Comparison of ENCODE assay signal across 15 cellular contexts in the genomic region with DNA sequence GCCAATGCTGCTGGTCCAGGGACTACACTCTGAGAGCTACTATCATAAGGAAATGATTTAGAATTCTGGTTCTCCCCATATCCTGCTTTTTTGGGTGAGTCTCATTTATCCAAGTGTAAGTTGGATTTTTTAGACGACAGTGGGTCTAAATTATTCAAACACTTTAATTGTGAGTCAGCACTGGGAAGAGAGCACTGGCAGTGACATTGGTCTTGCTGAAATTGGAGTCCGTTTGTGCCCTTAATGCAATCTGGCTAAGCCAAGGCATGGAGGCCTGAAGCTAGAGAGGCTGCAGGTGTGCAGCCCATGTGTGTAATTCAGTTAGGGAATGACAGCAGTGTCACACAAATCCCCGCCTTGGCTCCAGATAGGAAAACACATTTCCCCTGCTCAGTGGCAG.
"Had no signal": no experiment of that assay in that cellular context is flagged by ENCODE, and none has a peak within 500 bp of the region (broad histone marks: within the 10 kb centered on the region; RNA-seq: fewer than 3 reads in every experiment).

No MANE protein-coding gene starts in this region.

- H3K27me3 ChIP-seq: gastrocnemius medialis, sigmoid colon had no signal

- ATAC-seq: activated naive CD4-positive, alpha-beta T cell treated with anti-CD3 and anti-CD28 coated beads, Interleukin-2, amount 50 U/mL, for 72 hours; gastrocnemius medialis; left lung had no signal

- DNase-seq: activated CD4-positive, alpha-beta T cell treated with anti-CD3 and anti-CD28 coated beads, Interleukin-2, amount 50 U/mL, for 1 hour; activated T-cell treated with anti-CD3 and anti-CD28 coated beads, Interleukin-2, amount 50 U/mL, for 1 hour; amniotic stem cell; effector memory CD4-positive, alpha-beta T cell; gastrocnemius medialis; left lung; mesenchymal stem cell; sigmoid colon; stimulated activated CD4-positive, alpha-beta T cell treated with anti-CD3 and anti-CD28 coated beads, Interleukin-12 subunit alpha, Interleukin-12 subunit beta, amount 100 ng/mL, for 4 hours; stimulated activated naive CD4-positive, alpha-beta T cell; substantia nigra; transverse colon had no signal

- H3K36me3 Mint-ChIP-seq: brain had no signal

- H3K4me3 Mint-ChIP-seq: brain; central memory CD8-positive, alpha-beta T cell had no signal

- H3K9me3 ChIP-seq: gastrocnemius medialis, sigmoid colon, transverse colon had no signal

- H3K4me3 ChIP-seq: gastrocnemius medialis, left lung, sigmoid colon, transverse colon had no signal

- H3K27ac ChIP-seq: gastrocnemius medialis, left lung, sigmoid colon, transverse colon had no signal

- H3K4me1 Mint-ChIP-seq: central memory CD8-positive, alpha-beta T cell had no signal

- H3K4me1 ChIP-seq: gastrocnemius medialis, left lung, sigmoid colon, transverse colon had no signal

- H3K27ac Mint-ChIP-seq: activated naive CD4-positive, alpha-beta T cell treated with anti-CD3 and anti-CD28 coated beads, Interleukin-2, amount 50 U/mL, for 72 hours had no signal

- H3K36me3 ChIP-seq: gastrocnemius medialis, left lung, sigmoid colon, transverse colon had no signal
